1 cellular context compared by ENCODE assay signal in the genomic region with DNA sequence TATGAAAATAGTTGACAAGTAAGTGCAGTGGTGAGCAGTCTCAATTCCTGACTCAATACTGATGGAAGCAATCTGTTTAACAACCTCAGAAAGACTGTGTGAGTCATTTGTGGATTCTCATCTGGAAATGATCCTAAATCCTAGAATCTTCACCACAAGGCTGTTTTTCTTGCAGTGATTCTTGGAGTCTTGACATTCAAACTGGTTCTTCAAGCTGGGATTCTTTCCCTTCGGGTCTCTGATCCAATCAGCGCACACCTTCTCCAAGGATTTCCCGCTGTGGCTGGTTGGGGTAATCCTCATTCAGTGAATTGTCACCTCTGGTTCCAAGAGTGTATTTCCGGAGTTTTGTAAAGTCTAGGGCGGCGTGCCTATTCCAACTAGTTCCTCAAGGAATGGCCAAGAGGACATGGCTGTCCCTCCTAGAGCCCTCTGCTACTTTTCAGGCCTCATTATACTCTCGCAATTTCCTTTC.
TF ChIP-seq lines count a peak whose summit lies in the region.

No MANE protein-coding gene starts in this region.

TF ChIP-seq in H1, 55 proteins besides CTCF, POLR2A, EP300 and RAD21 (continued from another document):
- TF ChIP-seq, protein P1, sequence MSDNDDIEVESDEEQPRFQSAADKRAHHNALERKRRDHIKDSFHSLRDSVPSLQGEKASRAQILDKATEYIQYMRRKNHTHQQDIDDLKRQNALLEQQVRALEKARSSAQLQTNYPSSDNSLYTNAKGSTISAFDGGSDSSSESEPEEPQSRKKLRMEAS (IDR thresholded peaks at IDR 0.05), result no peak
- TF ChIP-seq, protein P2, sequence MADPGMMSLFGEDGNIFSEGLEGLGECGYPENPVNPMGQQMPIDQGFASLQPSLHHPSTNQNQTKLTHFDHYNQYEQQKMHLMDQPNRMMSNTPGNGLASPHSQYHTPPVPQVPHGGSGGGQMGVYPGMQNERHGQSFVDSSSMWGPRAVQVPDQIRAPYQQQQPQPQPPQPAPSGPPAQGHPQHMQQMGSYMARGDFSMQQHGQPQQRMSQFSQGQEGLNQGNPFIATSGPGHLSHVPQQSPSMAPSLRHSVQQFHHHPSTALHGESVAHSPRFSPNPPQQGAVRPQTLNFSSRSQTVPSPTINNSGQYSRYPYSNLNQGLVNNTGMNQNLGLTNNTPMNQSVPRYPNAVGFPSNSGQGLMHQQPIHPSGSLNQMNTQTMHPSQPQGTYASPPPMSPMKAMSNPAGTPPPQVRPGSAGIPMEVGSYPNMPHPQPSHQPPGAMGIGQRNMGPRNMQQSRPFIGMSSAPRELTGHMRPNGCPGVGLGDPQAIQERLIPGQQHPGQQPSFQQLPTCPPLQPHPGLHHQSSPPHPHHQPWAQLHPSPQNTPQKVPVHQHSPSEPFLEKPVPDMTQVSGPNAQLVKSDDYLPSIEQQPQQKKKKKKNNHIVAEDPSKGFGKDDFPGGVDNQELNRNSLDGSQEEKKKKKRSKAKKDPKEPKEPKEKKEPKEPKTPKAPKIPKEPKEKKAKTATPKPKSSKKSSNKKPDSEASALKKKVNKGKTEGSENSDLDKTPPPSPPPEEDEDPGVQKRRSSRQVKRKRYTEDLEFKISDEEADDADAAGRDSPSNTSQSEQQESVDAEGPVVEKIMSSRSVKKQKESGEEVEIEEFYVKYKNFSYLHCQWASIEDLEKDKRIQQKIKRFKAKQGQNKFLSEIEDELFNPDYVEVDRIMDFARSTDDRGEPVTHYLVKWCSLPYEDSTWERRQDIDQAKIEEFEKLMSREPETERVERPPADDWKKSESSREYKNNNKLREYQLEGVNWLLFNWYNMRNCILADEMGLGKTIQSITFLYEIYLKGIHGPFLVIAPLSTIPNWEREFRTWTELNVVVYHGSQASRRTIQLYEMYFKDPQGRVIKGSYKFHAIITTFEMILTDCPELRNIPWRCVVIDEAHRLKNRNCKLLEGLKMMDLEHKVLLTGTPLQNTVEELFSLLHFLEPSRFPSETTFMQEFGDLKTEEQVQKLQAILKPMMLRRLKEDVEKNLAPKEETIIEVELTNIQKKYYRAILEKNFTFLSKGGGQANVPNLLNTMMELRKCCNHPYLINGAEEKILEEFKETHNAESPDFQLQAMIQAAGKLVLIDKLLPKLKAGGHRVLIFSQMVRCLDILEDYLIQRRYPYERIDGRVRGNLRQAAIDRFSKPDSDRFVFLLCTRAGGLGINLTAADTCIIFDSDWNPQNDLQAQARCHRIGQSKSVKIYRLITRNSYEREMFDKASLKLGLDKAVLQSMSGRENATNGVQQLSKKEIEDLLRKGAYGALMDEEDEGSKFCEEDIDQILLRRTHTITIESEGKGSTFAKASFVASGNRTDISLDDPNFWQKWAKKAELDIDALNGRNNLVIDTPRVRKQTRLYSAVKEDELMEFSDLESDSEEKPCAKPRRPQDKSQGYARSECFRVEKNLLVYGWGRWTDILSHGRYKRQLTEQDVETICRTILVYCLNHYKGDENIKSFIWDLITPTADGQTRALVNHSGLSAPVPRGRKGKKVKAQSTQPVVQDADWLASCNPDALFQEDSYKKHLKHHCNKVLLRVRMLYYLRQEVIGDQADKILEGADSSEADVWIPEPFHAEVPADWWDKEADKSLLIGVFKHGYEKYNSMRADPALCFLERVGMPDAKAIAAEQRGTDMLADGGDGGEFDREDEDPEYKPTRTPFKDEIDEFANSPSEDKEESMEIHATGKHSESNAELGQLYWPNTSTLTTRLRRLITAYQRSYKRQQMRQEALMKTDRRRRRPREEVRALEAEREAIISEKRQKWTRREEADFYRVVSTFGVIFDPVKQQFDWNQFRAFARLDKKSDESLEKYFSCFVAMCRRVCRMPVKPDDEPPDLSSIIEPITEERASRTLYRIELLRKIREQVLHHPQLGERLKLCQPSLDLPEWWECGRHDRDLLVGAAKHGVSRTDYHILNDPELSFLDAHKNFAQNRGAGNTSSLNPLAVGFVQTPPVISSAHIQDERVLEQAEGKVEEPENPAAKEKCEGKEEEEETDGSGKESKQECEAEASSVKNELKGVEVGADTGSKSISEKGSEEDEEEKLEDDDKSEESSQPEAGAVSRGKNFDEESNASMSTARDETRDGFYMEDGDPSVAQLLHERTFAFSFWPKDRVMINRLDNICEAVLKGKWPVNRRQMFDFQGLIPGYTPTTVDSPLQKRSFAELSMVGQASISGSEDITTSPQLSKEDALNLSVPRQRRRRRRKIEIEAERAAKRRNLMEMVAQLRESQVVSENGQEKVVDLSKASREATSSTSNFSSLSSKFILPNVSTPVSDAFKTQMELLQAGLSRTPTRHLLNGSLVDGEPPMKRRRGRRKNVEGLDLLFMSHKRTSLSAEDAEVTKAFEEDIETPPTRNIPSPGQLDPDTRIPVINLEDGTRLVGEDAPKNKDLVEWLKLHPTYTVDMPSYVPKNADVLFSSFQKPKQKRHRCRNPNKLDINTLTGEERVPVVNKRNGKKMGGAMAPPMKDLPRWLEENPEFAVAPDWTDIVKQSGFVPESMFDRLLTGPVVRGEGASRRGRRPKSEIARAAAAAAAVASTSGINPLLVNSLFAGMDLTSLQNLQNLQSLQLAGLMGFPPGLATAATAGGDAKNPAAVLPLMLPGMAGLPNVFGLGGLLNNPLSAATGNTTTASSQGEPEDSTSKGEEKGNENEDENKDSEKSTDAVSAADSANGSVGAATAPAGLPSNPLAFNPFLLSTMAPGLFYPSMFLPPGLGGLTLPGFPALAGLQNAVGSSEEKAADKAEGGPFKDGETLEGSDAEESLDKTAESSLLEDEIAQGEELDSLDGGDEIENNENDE (IDR thresholded peaks at IDR 0.05; ENCODE audit: insufficient replicate concordance, low read length), result no peak
- no peak for TF ChIP-seq RFX5 (IDR thresholded peaks at IDR 0.05; ENCODE audit: borderline replicate concordance, low read depth, low read length)
- TF ChIP-seq CHD2 (IDR thresholded peaks at IDR 0.05; ENCODE audit: low read length), result no peak
- TF ChIP-seq, protein P3, sequence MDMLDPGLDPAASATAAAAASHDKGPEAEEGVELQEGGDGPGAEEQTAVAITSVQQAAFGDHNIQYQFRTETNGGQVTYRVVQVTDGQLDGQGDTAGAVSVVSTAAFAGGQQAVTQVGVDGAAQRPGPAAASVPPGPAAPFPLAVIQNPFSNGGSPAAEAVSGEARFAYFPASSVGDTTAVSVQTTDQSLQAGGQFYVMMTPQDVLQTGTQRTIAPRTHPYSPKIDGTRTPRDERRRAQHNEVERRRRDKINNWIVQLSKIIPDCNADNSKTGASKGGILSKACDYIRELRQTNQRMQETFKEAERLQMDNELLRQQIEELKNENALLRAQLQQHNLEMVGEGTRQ (IDR thresholded peaks at IDR 0.05; ENCODE audit: low read length), result no peak
- no peak for TF ChIP-seq PHF8 (conservative IDR thresholded peaks at IDR 0.05; ENCODE audit: low read depth, low read length)
- no peak for TF ChIP-seq YY1 (IDR thresholded peaks at IDR 0.05; ENCODE audit: low read depth, low read length)
- no peak for TF ChIP-seq TBP (IDR thresholded peaks at IDR 0.05; ENCODE audit: low read depth, low read length)
- TF ChIP-seq JUN (IDR thresholded peaks at IDR 0.05; ENCODE audit: low read depth, low read length), result no peak
- no peak for TF ChIP-seq KDM1A (IDR thresholded peaks at IDR 0.05; ENCODE audit: borderline replicate concordance, low read length)
- TF ChIP-seq FOSL1 (IDR thresholded peaks at IDR 0.05; ENCODE audit: insufficient read depth, low read depth, low read length), result no peak
- no peak for TF ChIP-seq SAP30 (IDR thresholded peaks at IDR 0.05; ENCODE audit: insufficient read depth, insufficient replicate concordance, low read length)
- no peak for TF ChIP-seq POLR2AphosphoS5 (IDR thresholded peaks at IDR 0.05; ENCODE audit: low read depth, low read length)
- TF ChIP-seq RNF2 (IDR thresholded peaks at IDR 0.05; ENCODE audit: borderline replicate concordance, low read depth, low read length, missing control alignments, poor library complexity, severe bottlenecking), result no peak
- TF ChIP-seq JUND (IDR thresholded peaks at IDR 0.05; ENCODE audit: low read length), result no peak
- no peak for TF ChIP-seq TAF7 (optimal IDR thresholded peaks at IDR 0.05; ENCODE audit: borderline replicate concordance, low read depth, low read length)
- no peak for TF ChIP-seq CBX5 (IDR thresholded peaks at IDR 0.05; ENCODE audit: low read depth, low read length)
TF ChIP-seq in H1: peak in this region for 0.
